7 cellular contexts compared by ENCODE assay signal in the genomic region with DNA sequence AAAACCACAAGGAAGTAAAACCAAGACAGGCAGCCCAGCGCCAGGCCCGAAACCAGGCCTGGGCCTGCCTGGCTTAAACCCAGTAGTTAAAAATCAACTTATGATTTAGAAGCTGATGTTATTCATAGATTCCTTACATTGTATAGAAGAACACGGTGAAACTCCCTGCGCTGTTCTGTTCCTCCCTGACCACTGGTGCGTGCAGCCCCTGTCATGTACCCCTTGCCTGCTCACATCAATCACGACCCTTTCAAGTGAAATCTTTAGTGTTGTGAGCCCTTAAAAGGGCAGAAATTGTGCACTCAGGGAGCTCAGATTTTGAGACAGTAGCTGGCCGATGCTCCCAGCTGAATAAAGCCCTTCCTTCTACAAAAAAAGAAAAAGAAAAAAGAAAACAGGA. TPM values are rescaled to one million over a fixed set of nuclear protein-coding genes. Genes with fewer than 3 reads are reported as not detected.
A peak's percentile ranks its signal among the peaks of the same experiment; 100 is the strongest.
DNase-seq lines count a peak whose midpoint lies in the region; ATAC-seq, FAIRE-seq and TF ChIP-seq lines count a peak whose summit lies in the region.
"Not testable (repeated sequence)": the region's sequence is repeated elsewhere in the genome, so short reads cannot be mapped to it uniquely, and the experiment has no call there.
"Had no signal": no experiment of that assay in that cellular context is flagged by ENCODE, and none has a peak within 500 bp of the region (broad histone marks: within the 10 kb centered on the region; RNA-seq: fewer than 3 reads in every experiment).

No MANE protein-coding gene starts in this region.

- H3F3A ChIP-seq in neural progenitor cell (ENCODE audit: low read depth), result not testable (repeated sequence)

- H3K4me2 ChIP-seq in OCI-LY3 (ENCODE audit: low read length), result peak overlapping the region; percentile 94
- H3K4me2 ChIP-seq in GM12878 (ENCODE audit: control insufficient read depth, insufficient read depth); neural progenitor cell: not testable (repeated sequence)

- H3K4me3 ChIP-seq in OCI-LY3 (ENCODE audit: low read length), result peak overlapping the region; percentile 79
- not testable (repeated sequence) for H3K4me3 ChIP-seq in GM12878, neural progenitor cell

- peak overlapping the region; percentile 91 for H3K9ac ChIP-seq in OCI-LY3 (ENCODE audit: low read length)
- not testable (repeated sequence) for H3K9ac ChIP-seq in GM12878 (ENCODE audit: control insufficient read depth, insufficient read depth, low read length); neural progenitor cell

- WGBS in GM12878 (ENCODE audit: insufficient coverage, insufficient replicate concordance, low lambda C conversion rate, missing lambda C conversion rate), result 46% methylated on average over 7 of the region's 7 CpGs

- TF ChIP-seq CTCF in OCI-LY3 (IDR thresholded peaks at IDR 0.05; ENCODE audit: low read depth, low read length); GM12878 (IDR thresholded peaks at IDR 0.05 in 2 of 3, conservative IDR thresholded peaks at IDR 0.05 in 1 of 3; ENCODE audit: control insufficient read depth in 2 of 3, extremely low read depth in 1 of 3, insufficient read depth in 1 of 3, low read depth in 3 of 3, low read length in 3 of 3); nephron (IDR thresholded peaks at IDR 0.05; ENCODE audit: unreplicated experiment in 3 of 3); neural progenitor cell (IDR thresholded peaks at IDR 0.05): not testable (repeated sequence)

- TF ChIP-seq POLR2A in GM12878 (IDR thresholded peaks at IDR 0.05; ENCODE audit: low read depth, low read length), result not testable (repeated sequence)

- peak overlapping the region; percentile 31 to 72 (median 64) for H3K27ac Mint-ChIP-seq in nephron
- peak overlapping the region; percentile 99 for H3K27ac Mint-ChIP-seq in neural progenitor cell

- RAD21 ChIA-PET in GM12878 (lab: Charles Lee; ENCODE audit: unreplicated experiment), result interaction anchor here (0.7 kb wide), 1 partner anchor 24 kb away, joined by 5 read pairs; no protein-coding TSS in a partner anchor

- not testable (repeated sequence) for H3K27me3 ChIP-seq in OCI-LY3 (ENCODE audit: low read depth, low read length); GM12878 (replicated peaks in 1 of 2; ENCODE audit: control insufficient read depth in 2 of 2, insufficient read depth in 2 of 2, low read length in 1 of 2); neural progenitor cell

- H3K4me1 ChIP-seq in OCI-LY3 (ENCODE audit: low read length), result peaks cover 31% of the 10 kb centered on the region
- H3K4me1 ChIP-seq in GM12878 (ENCODE audit: control insufficient read depth, insufficient read depth, low read length); neural progenitor cell: not testable (repeated sequence)

- not testable (repeated sequence) for TF ChIP-seq RAD21 in GM12878 (IDR thresholded peaks at IDR 0.05; ENCODE audit: insufficient read depth, low read depth, low read length)

- not testable (repeated sequence) for H3K9me3 Mint-ChIP-seq in nephron
- H3K9me3 Mint-ChIP-seq in neural progenitor cell, result peaks cover 12% of the 10 kb centered on the region

- peaks cover 13% of the 10 kb centered on the region for H3K79me2 ChIP-seq in OCI-LY3 (ENCODE audit: low read length)
- H3K79me2 ChIP-seq in GM12878 (ENCODE audit: control insufficient read depth, insufficient read depth, low read length); neural progenitor cell (ENCODE audit: low read depth): not testable (repeated sequence)

- H3K4me3 Mint-ChIP-seq in nephron, result peak overlapping the region in 1 of 3 experiments; percentile 35
- H3K4me3 Mint-ChIP-seq in neural progenitor cell, result not testable (repeated sequence)

- H3K9me3 ChIP-seq in OCI-LY3 (ENCODE audit: insufficient read depth, low read length); GM12878 (replicated peaks; ENCODE audit: control insufficient read depth, insufficient read depth, low read length); neural progenitor cell (ENCODE audit: low read depth): not testable (repeated sequence)

- SMC1A ChIA-PET in GM12878 (lab: Charles Lee; ENCODE audit: uncharacterized antibody, unreplicated experiment), result not testable (repeated sequence)

- not testable (repeated sequence) for H3K27me3 Mint-ChIP-seq in nephron (ENCODE audit: low read depth); neural progenitor cell (ENCODE audit: insufficient read depth, low read depth)

- not testable (repeated sequence) for H4K20me1 ChIP-seq in OCI-LY3 (ENCODE audit: insufficient read depth, low read length); GM12878 (ENCODE audit: control insufficient read depth, insufficient read depth); neural progenitor cell (ENCODE audit: low read depth)

- not testable (repeated sequence) for H3K36me3 ChIP-seq in OCI-LY3 (replicated peaks; ENCODE audit: low read depth, low read length); GM12878 (ENCODE audit: control insufficient read depth in 2 of 2, insufficient read depth in 2 of 2, low read length in 1 of 2); neural progenitor cell

- peak overlapping the region; percentile 97 for H3K27ac ChIP-seq in OCI-LY3 (ENCODE audit: low read length)
- H3K27ac ChIP-seq in GM12878 (ENCODE audit: control insufficient read depth, insufficient read depth); neural progenitor cell: not testable (repeated sequence)

- not testable (repeated sequence) for H3K36me3 Mint-ChIP-seq in nephron (ENCODE audit: low read depth); neural progenitor cell

- CTCF ChIA-PET in GM12878 (lab: Yijun Ruan, JAX), result not testable (repeated sequence)

- not testable (repeated sequence) for BruUV-seq in GM12878 (replicated peaks; lab: Mats Ljungman, UMichigan)

- POLR2A ChIA-PET in GM12878 (lab: Charles Lee), result not testable (repeated sequence)

- intact Hi-C loops in GM12878 (cut with micrococcal nuclease; ENCODE audit: unreplicated experiment), result not testable (repeated sequence)

- not testable (repeated sequence) for FAIRE-seq in GM12878 (lab: Jason Lieb, UNC)

- H3K4me1 Mint-ChIP-seq in nephron, result not testable (repeated sequence)
- peaks cover 16% of the 10 kb centered on the region for H3K4me1 Mint-ChIP-seq in neural progenitor cell

- DNase-seq in GM12878 (ENCODE audit: low read depth, low spot score); neural progenitor cell (ENCODE audit: low spot score): not testable (repeated sequence)
- peak; percentile 49 for DNase-seq in glomerular visceral epithelial cell (ENCODE audit: extremely low spot score)
- peak; percentile 74 for DNase-seq in left kidney (ENCODE audit: low read depth, low spot score)

- TF ChIP-seq EP300 in GM12878 (IDR thresholded peaks at IDR 0.05; ENCODE audit: borderline replicate concordance in 1 of 2, control insufficient read depth in 1 of 2, low read depth in 2 of 2, low read length in 2 of 2), result not testable (repeated sequence)

- in situ Hi-C loops in GM12878 (cut with MboI), result not testable (repeated sequence)

- 0 out of 2 replicates have a peak overlapping the region, but pooled peaks have one; percentile 57 for H2AFZ ChIP-seq in OCI-LY3 (ENCODE audit: low read depth, low read length)
- H2AFZ ChIP-seq in GM12878 (ENCODE audit: control insufficient read depth, low read depth, low read length); neural progenitor cell (replicated peaks): not testable (repeated sequence)

- ATAC-seq in GM12878, result peak; percentile 44

RNA-seq across cellular contexts. Expression of gene PRUNE2, which starts 50.5 kb away (rescaled TPM):
- 0.13 and 0.49 TPM in 2 replicates for total RNA-seq in GM12878 (2013; cell fraction: nucleolus; rRNA removed)
- total RNA-seq in GM12878 (2014; rRNA removed) (0.11 and 0.16 TPM in 2 replicates), GM12878 (2014; rRNA removed; fragmentation: Illumina TruSeq; extraction: Trizol) (0.28 and 0.45 TPM in 2 replicates), GM12878 (2021) (0.23 and 0.61 TPM in 2 replicates), neural progenitor cell (ENCODE audit: low replicate concordance) (18.4 and 28.2 TPM in 2 replicates)
- 0.17 TPM for polyA plus RNA-seq in GM12878 (2011; ENCODE audit: low read depth)
- polyA plus RNA-seq in GM12878 (2011; rRNA removed) (0.07 and 0.10 TPM in 2 replicates), GM12878 (2014; fragmentation: Illumina TruSeq; extraction: Trizol) (0.26 and 1.7 TPM in 2 replicates), GM12878 (2014; fragmentation: Nextera tagmentation; extraction: Ambion mirVana) (under 1 TPM; 0.24 to 0.38 TPM), GM12878 (2014; rRNA removed) (0.19 and 0.23 TPM in 2 replicates), GM12878 (2016; fragmentation: Nextera tagmentation; extraction: Ambion mirVana) (under 1 TPM; 0.59 to 0.63 TPM)
- 0.02 and 0.04 TPM in 2 replicates for polyA plus RNA-seq in GM12878 (2011; cell fraction: cytosol; rRNA removed)
- polyA plus RNA-seq in GM12878 (2011; cell fraction: nucleus; rRNA removed), result 0.07 and 0.13 TPM in 2 replicates
- 0.30 and 0.32 TPM in 2 replicates for polyA plus RNA-seq in GM12878 (2012)
- 0.05 and 0.80 TPM in 2 replicates for polyA minus RNA-seq in GM12878 (2011; rRNA and poly(A)+ RNA removed)
- polyA minus RNA-seq in GM12878 (2011; cell fraction: cytosol; rRNA and poly(A)+ RNA removed), result not detected in 2 replicates
- polyA minus RNA-seq in GM12878 (2011; cell fraction: nucleus; rRNA and poly(A)+ RNA removed), result 0.10 and 0.73 TPM in 2 replicates
- total RNA-seq: CD4-positive, alpha-beta T cell had no signal

Comparison
In these comparisons a context has a peak if more than half of its experiments do, and no peak if none do; other contexts are left out.
1. RNA of gene PRUNE2, which starts 50.5 kb away (total RNA-seq): 18.4 to 28.2 TPM in neural progenitor cell; 0.11 to 0.61 TPM in GM12878; every median in the first group is over 10 times any median in the second.